In the genomic region with DNA sequence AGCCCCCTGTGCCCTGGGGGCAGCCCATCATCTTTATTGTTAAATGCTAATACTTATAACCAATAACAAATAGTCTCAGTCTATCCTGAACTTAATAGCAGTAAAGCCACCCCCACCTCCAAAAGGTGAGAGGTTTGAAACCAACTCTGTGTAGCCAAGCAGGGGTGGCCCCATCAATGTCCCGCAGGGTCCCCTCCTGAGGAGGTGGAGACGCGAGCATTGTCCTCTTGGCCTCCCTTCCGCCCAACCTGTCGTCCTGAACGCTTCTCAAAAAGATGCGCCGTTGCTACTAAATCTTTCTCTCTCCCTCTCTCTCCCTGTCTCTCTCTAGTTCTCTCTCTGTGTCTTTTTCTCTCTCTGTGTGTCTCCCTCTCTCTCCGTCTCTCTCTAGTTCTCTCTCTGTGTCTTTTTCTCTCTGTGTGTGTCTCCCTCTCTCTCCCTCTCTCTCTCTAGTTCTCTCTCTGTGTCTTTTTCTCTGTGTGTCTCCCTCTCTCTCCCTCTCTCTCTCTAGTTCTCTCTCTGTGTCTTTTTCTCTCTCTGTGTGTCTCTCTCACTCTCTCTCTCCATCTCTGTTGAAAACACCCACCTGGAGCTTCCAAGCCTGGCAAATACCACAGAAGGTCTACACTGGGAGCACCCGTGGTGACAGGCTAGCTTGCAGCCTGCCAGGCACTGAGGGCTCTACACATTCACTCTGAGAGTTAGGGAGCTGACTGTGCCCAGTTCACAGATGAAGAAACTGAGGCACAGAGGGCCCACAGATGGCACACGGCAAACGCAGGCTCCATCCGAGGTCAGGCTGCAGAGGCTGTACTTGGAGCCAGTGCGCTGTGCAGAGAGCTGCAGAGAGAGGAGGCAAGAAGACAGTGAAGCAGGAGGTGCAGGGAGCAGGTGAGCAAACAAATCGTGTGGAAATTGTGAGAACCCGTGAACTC, we compare ENCODE assay signal across 19 cellular contexts.
A peak's percentile ranks its signal among the peaks of the same experiment; 100 is the strongest.
DNase-seq lines count a peak whose midpoint lies in the region; TF ChIP-seq lines count a peak whose summit lies in the region.
"Had no signal": no experiment of that assay in that cellular context is flagged by ENCODE, and none has a peak within 500 bp of the region (broad histone marks: within the 10 kb centered on the region; RNA-seq: fewer than 3 reads in every experiment).

No MANE protein-coding gene starts in this region.

- H3K27ac Mint-ChIP-seq in osteocyte (ENCODE audit: unreplicated experiment) = peak overlapping the region; percentile 93
- H3K27ac Mint-ChIP-seq: CD8-positive, alpha-beta memory T cell had no signal

- H3K27me3 Mint-ChIP-seq in osteocyte (ENCODE audit: unreplicated experiment) = no peaks in the 10 kb centered on the region

- H3K4me1 Mint-ChIP-seq in osteocyte (ENCODE audit: unreplicated experiment) = peaks cover 15% of the 10 kb centered on the region
- H3K4me1 Mint-ChIP-seq: CD8-positive, alpha-beta memory T cell had no signal

- no peaks in the 10 kb centered on the region for H3K27me3 ChIP-seq in layer of hippocampus (ENCODE audit: control insufficient read depth, insufficient read depth, low read length)

- H3K36me3 Mint-ChIP-seq in osteocyte (ENCODE audit: unreplicated experiment) = peaks cover 2% of the 10 kb centered on the region

- H3K4me3 Mint-ChIP-seq in osteocyte (ENCODE audit: unreplicated experiment) = no peak overlapping the region
- H3K4me3 Mint-ChIP-seq: CD8-positive, alpha-beta memory T cell had no signal

- H3K27ac ChIP-seq in layer of hippocampus (ENCODE audit: low read depth, low read length) = peak overlapping the region; percentile 35
- H3K27ac ChIP-seq: C4-2B, KMS-11, PC-9 had no signal

- DNase-seq in NCI-H748 (lab: John Stamatoyannopoulos, UW; ENCODE audit: unreplicated experiment) = peak; percentile 12
- DNase-seq in NCI-H748 treated with DMSO at 0.1 percent for 48 hours (lab: John Stamatoyannopoulos, UW) = no peak
- DNase-seq in osteocyte (ENCODE audit: extremely low spot score, unreplicated experiment) = no peak
- DNase-seq in stimulated activated CD4-positive, alpha-beta T cell treated with anti-CD3 and anti-CD28 coated beads, Interleukin-4, amount 100 ng/mL, for 24 hours = no peak
- no peak for DNase-seq in mucosa of gallbladder (ENCODE audit: low spot score)
- DNase-seq in SK-N-DZ (ENCODE audit: low spot score) = no peak
- DNase-seq: CD8-positive, alpha-beta memory T cell; IMR-90; MV-4-11; NCI-H1105 treated with DMSO at 0.1 percent for 48 hours; NCI-H187; NCI-H446; NCI-H526; PC-9; RPMI8226; SK-N-SH had no signal

- peaks cover 8% of the 10 kb centered on the region for H3K9me3 Mint-ChIP-seq in osteocyte (ENCODE audit: unreplicated experiment)

- TF ChIP-seq CTCF in osteocyte (IDR thresholded peaks at IDR 0.05) = no peak
